10 cellular contexts compared by ENCODE assay signal in genomic region chr12:57487055-57487596, GRCh38. TPM values are rescaled to one million over a fixed set of nuclear protein-coding genes. Genes with fewer than 3 reads are reported as not detected.
A peak's percentile ranks its signal among the peaks of the same experiment; 100 is the strongest.
DNase-seq lines count a peak whose midpoint lies in the region; ATAC-seq and TF ChIP-seq lines count a peak whose summit lies in the region.
"Had no signal": no experiment of that assay in that cellular context is flagged by ENCODE, and none has a peak within 500 bp of the region (broad histone marks: within the 10 kb centered on the region; RNA-seq: fewer than 3 reads in every experiment).

No MANE protein-coding gene starts in this region.

- H3K9me3 Mint-ChIP-seq in activated CD8-positive, alpha-beta memory T cell treated with anti-CD3 and anti-CD28 coated beads, Interleukin-2, amount 10 ng/mL, durations not matched to agents 7 days and 5 days (ENCODE audit: low read depth): no peaks in the 10 kb centered on the region
- H3K9me3 Mint-ChIP-seq in activated CD8-positive, alpha-beta T cell treated with anti-CD3 and anti-CD28 coated beads for 36 hours: no peaks in the 10 kb centered on the region

- intact Hi-C loops in activated CD8-positive, alpha-beta T cell treated with anti-CD3 and anti-CD28 coated beads for 36 hours (cut with micrococcal nuclease): no loop called here
- intact Hi-C loops in left lung (cut with DNase I): no loop called here
- intact Hi-C loops in testis (cut with DNase I; ENCODE audit: low total_unique reads): no loop called here

- H3K27me3 Mint-ChIP-seq in activated CD8-positive, alpha-beta memory T cell treated with anti-CD3 and anti-CD28 coated beads, Interleukin-2, amount 10 ng/mL, durations not matched to agents 7 days and 5 days: no peaks in the 10 kb centered on the region
- H3K27me3 Mint-ChIP-seq in activated CD8-positive, alpha-beta T cell treated with anti-CD3 and anti-CD28 coated beads for 36 hours: no peaks in the 10 kb centered on the region

- H3K4me1 ChIP-seq in left lung (peaks cover 0 to 21% of the 10 kb centered on the region in 2 donors), testis (peaks cover 9% of the 10 kb centered on the region)

- no peak for TF ChIP-seq POLR2A in testis (IDR thresholded peaks at IDR 0.05)

- H3K36me3 Mint-ChIP-seq in activated CD8-positive, alpha-beta memory T cell treated with anti-CD3 and anti-CD28 coated beads, Interleukin-2, amount 10 ng/mL, durations not matched to agents 7 days and 5 days: peaks cover 32% of the 10 kb centered on the region
- peaks cover 41% of the 10 kb centered on the region for H3K36me3 Mint-ChIP-seq in activated CD8-positive, alpha-beta T cell treated with anti-CD3 and anti-CD28 coated beads for 36 hours (ENCODE audit: low read depth)

- 63 to 65% methylated on average over 27 of the region's 27 CpGs for WGBS in testis, 2 donors

- H3K36me3 ChIP-seq in left lung (peaks cover 0 to 32% of the 10 kb centered on the region in 2 donors), testis (ENCODE audit: low read depth, missing control alignments) (no peaks in the 10 kb centered on the region)

- no peak for TF ChIP-seq CTCF in activated CD8-positive, alpha-beta T cell treated with anti-CD3 and anti-CD28 coated beads for 36 hours (IDR thresholded peaks at IDR 0.05)
- TF ChIP-seq CTCF in left lung (IDR thresholded peaks at IDR 0.05) (no peak), testis (IDR thresholded peaks at IDR 0.05) (no peak)

- H3K27ac ChIP-seq in left lung: peak overlapping the region; percentile 3 to 80
- no peak overlapping the region for H3K27ac ChIP-seq in testis

- H3K27me3 ChIP-seq in left lung: no peaks in the 10 kb centered on the region
- no peaks in the 10 kb centered on the region for H3K27me3 ChIP-seq in testis
- H3K27me3 ChIP-seq: thyroid gland had no signal

- DNase-seq in activated CD8-positive, alpha-beta memory T cell treated with anti-CD3 and anti-CD28 coated beads, Interleukin-2, amount 10 ng/mL, durations not matched to agents 7 days and 5 days: no peak
- DNase-seq in activated CD8-positive, alpha-beta memory T cell treated with anti-CD3 and anti-CD28 coated beads, Interleukin-2, amount 50 U/mL, for 4 hours: no peak
- DNase-seq in activated CD8-positive, alpha-beta T cell treated with anti-CD3 and anti-CD28 coated beads for 36 hours: no peak
- DNase-seq in left lung (no peak), testis (peak; percentile 35), HPDE6-E6E7 (ENCODE audit: extremely low spot score) (no peak)

- H3K4me3 ChIP-seq in left lung: peak overlapping the region; percentile 65 to 96
- H3K4me3 ChIP-seq in testis: peak overlapping the region; percentile 85 to 90

- CTCF ChIA-PET in activated CD8-positive, alpha-beta memory T cell treated with anti-CD3 and anti-CD28 coated beads, Interleukin-2, amount 10 ng/mL, durations not matched to agents 7 days and 5 days (lab: Charles Lee): interaction anchor here (1.0 to 2.7 kb wide), 5 partner anchors 10 to 32 kb away, joined by 3 to 12 read pairs (median 4); partner anchors contain the start of gene GLI1
- CTCF ChIA-PET in activated CD8-positive, alpha-beta T cell treated with anti-CD3 and anti-CD28 coated beads for 36 hours (lab: Charles Lee): interaction anchor here (1.0 to 1.6 kb wide), 5 partner anchors 10 to 32 kb away, joined by 3 to 6 read pairs (median 5); partner anchors contain the start of gene INHBE

- H3K9me3 ChIP-seq in left lung (no peaks in the 10 kb centered on the region), testis (no peaks in the 10 kb centered on the region)
- H3K9me3 ChIP-seq: thyroid gland had no signal

- peaks cover 36% of the 10 kb centered on the region for H3K4me1 Mint-ChIP-seq in activated CD8-positive, alpha-beta memory T cell treated with anti-CD3 and anti-CD28 coated beads, Interleukin-2, amount 10 ng/mL, durations not matched to agents 7 days and 5 days
- H3K4me1 Mint-ChIP-seq in activated CD8-positive, alpha-beta T cell treated with anti-CD3 and anti-CD28 coated beads for 36 hours (ENCODE audit: low read depth): peaks cover 29% of the 10 kb centered on the region

- H3K4me3 Mint-ChIP-seq in activated CD8-positive, alpha-beta memory T cell treated with anti-CD3 and anti-CD28 coated beads, Interleukin-2, amount 10 ng/mL, durations not matched to agents 7 days and 5 days: peak overlapping the region; percentile 93
- peak overlapping the region; percentile 97 for H3K4me3 Mint-ChIP-seq in activated CD8-positive, alpha-beta T cell treated with anti-CD3 and anti-CD28 coated beads for 36 hours

- peak overlapping the region; percentile 89 for H3K27ac Mint-ChIP-seq in activated CD8-positive, alpha-beta memory T cell treated with anti-CD3 and anti-CD28 coated beads, Interleukin-2, amount 10 ng/mL, durations not matched to agents 7 days and 5 days
- peak overlapping the region; percentile 95 for H3K27ac Mint-ChIP-seq in activated CD8-positive, alpha-beta T cell treated with anti-CD3 and anti-CD28 coated beads for 36 hours

- no peak for ATAC-seq in activated CD8-positive, alpha-beta memory T cell treated with anti-CD3 and anti-CD28 coated beads, Interleukin-2, amount 10 ng/mL, durations not matched to agents 7 days and 5 days
- no peak for ATAC-seq in activated CD8-positive, alpha-beta T cell treated with anti-CD3 and anti-CD28 coated beads for 36 hours
- ATAC-seq in left lung (no peak), HG03045 (IDR thresholded peaks at IDR 0.05; ENCODE audit: unreplicated experiment) (no peak), GM18502 (IDR thresholded peaks at IDR 0.05; ENCODE audit: poor library complexity, unreplicated experiment) (no peak)

- POLR2A ChIA-PET in activated CD8-positive, alpha-beta T cell treated with anti-CD3 and anti-CD28 coated beads for 36 hours (lab: Charles Lee): interaction anchor here (0.7 to 6.4 kb wide), 7 partner anchors 9 to 261 kb away, joined by 3 to 50 read pairs (median 4); partner anchors contain the start of gene DDIT3

RNA-seq across cellular contexts. Expression of gene MARS1, which starts 0.7 kb away (rescaled TPM):
- total RNA-seq in activated CD8-positive, alpha-beta memory T cell treated with anti-CD3 and anti-CD28 coated beads, Interleukin-2, amount 10 ng/mL, durations not matched to agents 7 days and 5 days: 100 to 1,000 TPM; 283 to 384 TPM
- 100 to 1,000 TPM; 343 to 345 TPM for total RNA-seq in activated CD8-positive, alpha-beta T cell treated with anti-CD3 and anti-CD28 coated beads for 36 hours
- total RNA-seq in left lung (100 to 1,000 TPM; 113 to 168 TPM), testis (100 to 1,000 TPM in 1 of 2 donors, 10 to 100 TPM in 1; 90.6 to 105 TPM)
- 144 TPM for polyA plus RNA-seq in testis (ENCODE audit: insufficient read depth, low read depth, low replicate concordance)

RNA-seq across cellular contexts. Expression of gene ARHGAP9, which starts 7.5 kb away (rescaled TPM):
- total RNA-seq in activated CD8-positive, alpha-beta memory T cell treated with anti-CD3 and anti-CD28 coated beads, Interleukin-2, amount 10 ng/mL, durations not matched to agents 7 days and 5 days: 100 to 1,000 TPM; 234 to 363 TPM
- 100 to 1,000 TPM; 125 to 128 TPM for total RNA-seq in activated CD8-positive, alpha-beta T cell treated with anti-CD3 and anti-CD28 coated beads for 36 hours
- total RNA-seq in left lung (100 to 1,000 TPM in 1 of 2 donors, 10 to 100 TPM in 1; 24.2 to 125 TPM), testis (10 to 100 TPM; 24.8 to 29.2 TPM)
- 111 TPM for polyA plus RNA-seq in testis (ENCODE audit: insufficient read depth, low read depth, low replicate concordance)
- total RNA-seq: lung microvascular endothelial cell had no signal

RNA-seq across cellular contexts. Expression of gene GLI1, which starts 27.5 kb away (rescaled TPM):
- under 1 TPM; 0.52 to 0.53 TPM for total RNA-seq in activated CD8-positive, alpha-beta memory T cell treated with anti-CD3 and anti-CD28 coated beads, Interleukin-2, amount 10 ng/mL, durations not matched to agents 7 days and 5 days
- under 1 TPM; 0.20 to 0.83 TPM for total RNA-seq in activated CD8-positive, alpha-beta T cell treated with anti-CD3 and anti-CD28 coated beads for 36 hours
- total RNA-seq in left lung: 1 to 10 TPM; 1.9 to 7.2 TPM
- total RNA-seq in testis: 10 to 100 TPM in 1 of 2 donors, 1 to 10 TPM in 1; 8.3 to 18.0 TPM
- 9.3 TPM for polyA plus RNA-seq in testis (ENCODE audit: insufficient read depth, low read depth, low replicate concordance)
- total RNA-seq: lung microvascular endothelial cell had no signal

RNA-seq across cellular contexts. Expression of gene INHBE, which starts 32.0 kb away (rescaled TPM):
- total RNA-seq in activated CD8-positive, alpha-beta memory T cell treated with anti-CD3 and anti-CD28 coated beads, Interleukin-2, amount 10 ng/mL, durations not matched to agents 7 days and 5 days: under 1 TPM in 1 of 2 experiments, not detected in 1; 0.35 TPM
- 1 to 10 TPM; 1.7 to 2.3 TPM for total RNA-seq in activated CD8-positive, alpha-beta T cell treated with anti-CD3 and anti-CD28 coated beads for 36 hours
- total RNA-seq in left lung (under 1 TPM in 1 of 2 donors, not detected in 1; 0.52 TPM), testis (under 1 TPM; 0.24 to 0.25 TPM)
- 0.12 TPM for polyA plus RNA-seq in testis (ENCODE audit: insufficient read depth, low read depth, low replicate concordance)
- total RNA-seq: lung microvascular endothelial cell, thyroid gland had no signal

RNA-seq across cellular contexts. Expression of gene DDIT3, which starts 33.2 kb away (rescaled TPM):
- total RNA-seq in activated CD8-positive, alpha-beta memory T cell treated with anti-CD3 and anti-CD28 coated beads, Interleukin-2, amount 10 ng/mL, durations not matched to agents 7 days and 5 days: 10 to 100 TPM; 15.3 to 15.9 TPM
- total RNA-seq in activated CD8-positive, alpha-beta T cell treated with anti-CD3 and anti-CD28 coated beads for 36 hours: 10 to 100 TPM; 28.0 TPM
- 10 to 100 TPM; 18.3 to 27.2 TPM for total RNA-seq in left lung
- 10 to 100 TPM; 44.2 to 45.6 TPM for total RNA-seq in testis
- polyA plus RNA-seq in testis (ENCODE audit: insufficient read depth, low read depth, low replicate concordance): 63.9 TPM

Comparison
In these comparisons a context has a peak if more than half of its experiments do, and no peak if none do; other contexts are left out.
1. H3K27ac ChIP-seq: peak in left lung (2 of 2); none in testis (0 of 2).